ENCODE assay signal across 1 cellular context in genomic region chr13:41515491-41516139, GRCh38.
TF ChIP-seq lines count a peak whose summit lies in the region.

No MANE protein-coding gene starts in this region.

TF ChIP-seq in H1, 55 proteins besides CTCF, POLR2A, EP300 and RAD21:
- TF ChIP-seq FOSL1 (IDR thresholded peaks at IDR 0.05; ENCODE audit: insufficient read depth, low read depth, low read length), result no peak
- no peak for TF ChIP-seq ATF2 (IDR thresholded peaks at IDR 0.05; ENCODE audit: low read length)
- TF ChIP-seq KDM5A (IDR thresholded peaks at IDR 0.05; ENCODE audit: low read length), result no peak
- no peak for TF ChIP-seq PHF8 (conservative IDR thresholded peaks at IDR 0.05; ENCODE audit: low read depth, low read length)
- TF ChIP-seq KDM4A (IDR thresholded peaks at IDR 0.05; ENCODE audit: low read depth, low read length, severe bottlenecking), result no peak
- no peak for TF ChIP-seq RNF2 (IDR thresholded peaks at IDR 0.05; ENCODE audit: borderline replicate concordance, low read depth, low read length, missing control alignments, poor library complexity, severe bottlenecking)
- TF ChIP-seq TAF1 (IDR thresholded peaks at IDR 0.05; ENCODE audit: low read depth, low read length), result no peak
- TF ChIP-seq SAP30 (IDR thresholded peaks at IDR 0.05; ENCODE audit: insufficient read depth, insufficient replicate concordance, low read length), result no peak
- TF ChIP-seq BCL11A (IDR thresholded peaks at IDR 0.05; ENCODE audit: low read depth in 2 of 2, low read length in 2 of 2), result no peak
- TF ChIP-seq HDAC2 (IDR thresholded peaks at IDR 0.05; ENCODE audit: borderline replicate concordance in 1 of 2, low read depth in 2 of 2, low read length in 2 of 2), result no peak
- no peak for TF ChIP-seq JUND (IDR thresholded peaks at IDR 0.05; ENCODE audit: low read length)
- no peak for TF ChIP-seq CREB1 (IDR thresholded peaks at IDR 0.05)
- no peak for TF ChIP-seq SIRT6 (IDR thresholded peaks at IDR 0.05; ENCODE audit: low read length)
- no peak for TF ChIP-seq RBBP5 (IDR thresholded peaks at IDR 0.05; ENCODE audit: borderline replicate concordance, low read depth, low read length)
- no peak for TF ChIP-seq CHD7 (IDR thresholded peaks at IDR 0.05; ENCODE audit: insufficient replicate concordance, low read length)
- no peak for TF ChIP-seq EGR1 (IDR thresholded peaks at IDR 0.05; ENCODE audit: borderline replicate concordance, low read depth, low read length)
- no peak for TF ChIP-seq HDAC6 (IDR thresholded peaks at IDR 0.05; ENCODE audit: low read depth, low read length)
- TF ChIP-seq TAF7 (optimal IDR thresholded peaks at IDR 0.05; ENCODE audit: borderline replicate concordance, low read depth, low read length), result no peak
- TF ChIP-seq CEBPB (IDR thresholded peaks at IDR 0.05; ENCODE audit: low read depth, low read length), result no peak
